Comparison of ENCODE assay signal across 7 cellular contexts in genomic region chr16:67884684-67885083, GRCh38. TPM values are rescaled to one million over a fixed set of nuclear protein-coding genes. Genes with fewer than 3 reads are reported as not detected.
DNase-seq lines count a peak whose midpoint lies in the region; ATAC-seq and TF ChIP-seq lines count a peak whose summit lies in the region.

TSS of gene NRN1L (plus strand) at chr16:67884885. CDS start at chr16:67884904, 19 bp downstream.

- no peaks in the 10 kb centered on the region for H3K9me3 ChIP-seq in right atrium auricular region

- ATAC-seq in HG03159 (IDR thresholded peaks at IDR 0.05; ENCODE audit: unreplicated experiment) (no peak), HG02610 (IDR thresholded peaks at IDR 0.05; ENCODE audit: unreplicated experiment) (no peak)

- peak; percentile 58 for DNase-seq in M059J (ENCODE audit: low read depth)
- peak; percentile 91 for DNase-seq in right atrium auricular region (ENCODE audit: low spot score)
- DNase-seq in putamen (ENCODE audit: low spot score) = peak; percentile 92
- no peak for DNase-seq in stimulated activated CD4-positive, alpha-beta T cell treated with anti-CD3 and anti-CD28 coated beads, Interleukin-12 subunit alpha, Interleukin-12 subunit beta, amount 100 ng/mL, for 4 hours

- H3K27ac ChIP-seq in angular gyrus (ENCODE audit: low read depth, low read length) (peak within 1 kb of the TSS; percentile 84), right atrium auricular region (peak within 1 kb of the TSS; percentile 67 to 68)

- no peak for TF ChIP-seq CTCF in right atrium auricular region (IDR thresholded peaks at IDR 0.05)

- H3K27me3 ChIP-seq in right atrium auricular region = no peaks in the 10 kb centered on the region

- peak within 1 kb of the TSS in 1 of 2 donors; percentile 5 for H3K4me3 ChIP-seq in right atrium auricular region

- H3K36me3 ChIP-seq in right atrium auricular region = peaks cover 45% of the 10 kb centered on the region

- H3K4me1 ChIP-seq in right atrium auricular region = peaks cover 0 to 37% of the 10 kb centered on the region in 2 donors

RNA-seq across cellular contexts. Expression of gene NRN1L, which starts in this region (rescaled TPM):
- 0.42 TPM in 1 of 2 replicates, not detected in the other for total RNA-seq in M059J (2014; rRNA removed; shearing (Covaris generic))
- total RNA-seq in right atrium auricular region = not detected

Comparison
In these comparisons a context has a peak if more than half of its experiments do, and no peak if none do; other contexts are left out.
1. Peak in DNase-seq in M059J; RNA of the gene not detected or under 1 TPM.
2. Peak in DNase-seq and H3K27ac ChIP-seq in right atrium auricular region; RNA of the gene not detected or under 1 TPM.